In the genomic region with DNA sequence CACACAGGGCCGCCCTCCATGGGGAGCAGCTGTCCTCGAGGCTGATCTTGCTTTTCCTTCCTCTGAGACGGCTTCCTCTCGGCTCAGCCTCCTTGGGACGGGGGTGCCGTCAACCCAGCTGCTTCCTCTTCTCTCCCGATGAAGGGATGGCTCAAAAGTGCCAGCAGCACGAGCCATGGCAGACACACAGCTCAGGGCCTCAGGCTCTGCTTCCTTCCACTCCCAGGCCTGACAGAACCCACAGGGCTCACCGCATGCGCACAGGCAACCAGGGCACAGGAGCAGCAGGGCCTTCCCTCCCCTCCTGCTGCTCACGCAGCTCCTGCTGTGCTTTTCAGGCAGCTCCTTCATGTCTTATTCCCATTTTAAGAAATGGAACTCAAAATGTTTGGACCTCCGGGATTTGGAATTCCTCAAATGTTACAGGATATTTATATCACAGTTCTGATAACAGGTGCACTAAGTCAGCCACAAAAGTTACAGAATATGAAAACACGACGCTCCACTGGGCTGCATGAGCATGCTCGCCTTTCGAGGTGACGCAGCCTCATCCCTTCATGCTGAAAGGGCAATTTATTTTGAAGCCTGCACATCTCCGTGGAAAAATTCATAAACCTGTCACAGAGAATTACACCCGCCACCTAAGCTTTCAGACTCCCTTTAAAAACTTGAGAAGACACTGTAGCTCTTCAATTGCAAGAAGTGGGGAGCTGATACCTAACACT, we compare ENCODE assay signal across 13 cellular contexts.
DNase-seq lines count a peak whose midpoint lies in the region; ATAC-seq and TF ChIP-seq lines count a peak whose summit lies in the region.
"Had no signal": no experiment of that assay in that cellular context is flagged by ENCODE, and none has a peak within 500 bp of the region (broad histone marks: within the 10 kb centered on the region; RNA-seq: fewer than 3 reads in every experiment).

No MANE protein-coding gene starts in this region.

- H3K27me3 ChIP-seq in dorsolateral prefrontal cortex = no peaks in the 10 kb centered on the region
- H3K27me3 ChIP-seq: SJSA1 had no signal

- peaks cover 1 to 3% of the 10 kb centered on the region in 2 donors for H3K36me3 Mint-ChIP-seq in stimulated activated naive B cell treated with anti-CD40 and anti-IgM and Interleukin-4, amounts not matched to agents 10 μg/mL and 1 μg/mL and 100 μg/mL, for 72 hours
- H3K36me3 Mint-ChIP-seq: CD8-positive, alpha-beta T cell had no signal

- no peaks in the 10 kb centered on the region for H3K9me3 Mint-ChIP-seq in stimulated activated naive B cell treated with anti-CD40 and anti-IgM and Interleukin-4, amounts not matched to agents 10 μg/mL and 1 μg/mL and 100 μg/mL, for 72 hours
- H3K9me3 Mint-ChIP-seq: activated T-helper 17 cell treated with anti-CD3 and anti-CD28 coated beads, Interleukin-2, amount 50 U/mL, for 72 hours; CD8-positive, alpha-beta T cell had no signal

- H3K4me3 Mint-ChIP-seq in stimulated activated naive B cell treated with anti-CD40 and anti-IgM and Interleukin-4, amounts not matched to agents 10 μg/mL and 1 μg/mL and 100 μg/mL, for 72 hours = no peak overlapping the region
- H3K4me3 Mint-ChIP-seq: activated T-helper 17 cell treated with anti-CD3 and anti-CD28 coated beads, Interleukin-2, amount 50 U/mL, for 72 hours; CD8-positive, alpha-beta T cell had no signal

- no peak overlapping the region for H3K4me3 ChIP-seq in dorsolateral prefrontal cortex
- H3K4me3 ChIP-seq: SJSA1 had no signal

- DNase-seq in Kasumi-1 (lab: John Stamatoyannopoulos, UW) (peak; percentile 90 to 91), dorsolateral prefrontal cortex (peak in 8 of 10 donors; percentile 30 to 68 (median 48)), mucosa of gallbladder (ENCODE audit: low spot score) (peak; percentile 32), NCI-H226 (no peak), RKO (ENCODE audit: low spot score) (no peak)
- DNase-seq in stimulated activated naive B cell treated with anti-CD40 and anti-IgM and Interleukin-4, amounts not matched to agents 10 μg/mL and 1 μg/mL and 100 μg/mL, for 72 hours = no peak
- DNase-seq: activated CD4-positive, CD25-positive, alpha-beta regulatory T cell treated with anti-CD3 and anti-CD28 coated beads, Interleukin-2, amount 50 U/mL, for 72 hours; CD8-positive, alpha-beta T cell; stimulated activated naive CD4-positive, alpha-beta T cell had no signal

- peaks cover 4 to 6% of the 10 kb centered on the region in 2 donors for H3K4me1 Mint-ChIP-seq in stimulated activated naive B cell treated with anti-CD40 and anti-IgM and Interleukin-4, amounts not matched to agents 10 μg/mL and 1 μg/mL and 100 μg/mL, for 72 hours
- H3K4me1 Mint-ChIP-seq: activated T-helper 17 cell treated with anti-CD3 and anti-CD28 coated beads, Interleukin-2, amount 50 U/mL, for 72 hours had no signal

- peak overlapping the region; percentile 86 for H3K27ac Mint-ChIP-seq in stimulated activated naive B cell treated with anti-CD40 and anti-IgM and Interleukin-4, amounts not matched to agents 10 μg/mL and 1 μg/mL and 100 μg/mL, for 72 hours
- H3K27ac Mint-ChIP-seq: activated T-helper 17 cell treated with anti-CD3 and anti-CD28 coated beads, Interleukin-2, amount 50 U/mL, for 72 hours; CD8-positive, alpha-beta T cell had no signal

- intact Hi-C loops in dorsolateral prefrontal cortex (cut with DNase I) = no loop called here

- ATAC-seq in stimulated activated naive B cell treated with anti-CD40 and anti-IgM and Interleukin-4, amounts not matched to agents 10 μg/mL and 1 μg/mL and 100 μg/mL, for 72 hours (replicated peaks) = peak in 1 of 2 donors; percentile 53
- ATAC-seq in GM21390 (IDR thresholded peaks at IDR 0.05; ENCODE audit: unreplicated experiment) = no peak
- ATAC-seq in GM21528 (IDR thresholded peaks at IDR 0.05; ENCODE audit: low FRiP score, unreplicated experiment) = no peak
- ATAC-seq: activated T-helper 17 cell treated with anti-CD3 and anti-CD28 coated beads, Interleukin-2, amount 50 U/mL, for 72 hours; CD8-positive, alpha-beta T cell had no signal

- peaks cover 8 to 16% of the 10 kb centered on the region in 2 donors for H3K27me3 Mint-ChIP-seq in stimulated activated naive B cell treated with anti-CD40 and anti-IgM and Interleukin-4, amounts not matched to agents 10 μg/mL and 1 μg/mL and 100 μg/mL, for 72 hours

- TF ChIP-seq CTCF in dorsolateral prefrontal cortex (IDR thresholded peaks at IDR 0.05 in 54 of 56, conservative IDR thresholded peaks at IDR 0.05 in 2 of 56; ENCODE audit: low read depth in 1 of 56, partially characterized antibody in 56 of 56) = no peak

- peak overlapping the region in 49 of 59 donors; percentile 1 to 84 (median 62) for H3K27ac ChIP-seq in dorsolateral prefrontal cortex
- H3K27ac ChIP-seq: SJSA1 had no signal

Comparison
In these comparisons a context has a peak if more than half of its experiments do, and no peak if none do; other contexts are left out.
1. DNase-seq: peak in Kasumi-1 (2 of 2), dorsolateral prefrontal cortex (8 of 10) and mucosa of gallbladder (single experiment); none in stimulated activated naive B cell treated with anti-CD40 and anti-IgM and Interleukin-4, amounts not matched to agents 10 μg/mL and 1 μg/mL and 100 μg/mL, for 72 hours (single experiment), NCI-H226 (single experiment) and RKO (single experiment).